In the genomic region with DNA sequence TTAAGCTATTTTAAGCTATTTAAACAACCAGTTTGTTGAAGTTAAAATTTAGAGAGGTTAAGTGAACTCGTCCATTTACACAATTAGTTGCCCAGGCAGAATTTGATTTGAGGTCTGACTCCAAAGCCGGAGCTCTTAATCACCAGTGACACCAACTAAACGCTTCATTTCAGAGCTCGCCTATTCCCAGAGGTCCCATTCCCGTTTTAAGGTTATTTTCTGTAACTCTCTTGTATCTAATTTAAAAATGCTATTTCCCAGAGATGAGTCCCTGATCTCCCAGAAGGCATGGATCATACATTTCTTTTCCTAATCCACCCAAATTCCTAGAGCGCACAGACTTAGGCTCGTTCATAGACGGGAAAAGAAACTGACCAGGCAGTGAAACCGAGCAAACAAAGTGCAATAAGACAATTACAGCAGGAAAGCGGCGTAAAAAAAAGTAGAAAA, we compare ENCODE assay signal across 8 cellular contexts. TPM values are rescaled to one million over a fixed set of nuclear protein-coding genes. Genes with fewer than 3 reads are reported as not detected.
A peak's percentile ranks its signal among the peaks of the same experiment; 100 is the strongest.
DNase-seq lines count a peak whose midpoint lies in the region; TF ChIP-seq lines count a peak whose summit lies in the region.

No MANE protein-coding gene starts in this region.

- no peaks in the 10 kb centered on the region for H3K36me3 ChIP-seq in muscle layer of colon (ENCODE audit: insufficient read depth, low read length)

- H3K27me3 ChIP-seq in dorsolateral prefrontal cortex = peaks cover 5 to 83% (median 30%) of the 10 kb centered on the region in 45 donors
- peaks cover 5 to 11% of the 10 kb centered on the region in 2 donors for H3K27me3 ChIP-seq in muscle layer of colon (ENCODE audit: control insufficient read depth in 1 of 2, insufficient read depth in 2 of 2, low read length in 2 of 2)

- no peaks in the 10 kb centered on the region for H3K9me3 ChIP-seq in muscle layer of colon (ENCODE audit: low read length)

- intact Hi-C loops in dorsolateral prefrontal cortex (cut with DNase I) = no loop called here

- H3K27ac ChIP-seq in dorsolateral prefrontal cortex = no peak overlapping the region
- no peak overlapping the region for H3K27ac ChIP-seq in muscle layer of colon (ENCODE audit: low read depth, low read length)

- H3K4me3 ChIP-seq in LNCaP clone FGC (ENCODE audit: low read depth, low read length) (peak overlapping the region; percentile 67), dorsolateral prefrontal cortex (peak overlapping the region in 47 of 59 donors; percentile 2 to 64 (median 46)), muscle layer of colon (ENCODE audit: low read depth in 1 of 2, low read length in 2 of 2) (peak overlapping the region; percentile 8 to 62)

- TF ChIP-seq CTCF in LNCaP clone FGC (IDR thresholded peaks at IDR 0.05; ENCODE audit: control insufficient read depth, extremely low read depth, insufficient read depth) = no peak
- no peak for TF ChIP-seq CTCF in dorsolateral prefrontal cortex (IDR thresholded peaks at IDR 0.05 in 54 of 56, conservative IDR thresholded peaks at IDR 0.05 in 2 of 56; ENCODE audit: low read depth in 1 of 56, partially characterized antibody in 56 of 56)

- no peak overlapping the region for H3K9ac ChIP-seq in muscle layer of colon (ENCODE audit: low read length)

- peak; percentile 25 for DNase-seq in AG08395 (ENCODE audit: low spot score)
- no peak for DNase-seq in LNCaP clone FGC (ENCODE audit: low read depth)
- DNase-seq in dorsolateral prefrontal cortex = no peak
- no peak for DNase-seq in NCI-H226
- DNase-seq in NCI-H345 treated with DMSO at 0.1 percent for 48 hours (lab: John Stamatoyannopoulos, UW; ENCODE audit: unreplicated experiment) = no peak
- no peak for DNase-seq in C1 segment of cervical spinal cord (lab: John Stamatoyannopoulos, UW)
- DNase-seq in NCI-H1092 treated with DMSO at 0.1 percent for 48 hours (lab: John Stamatoyannopoulos, UW) = no peak

- peaks cover 8% of the 10 kb centered on the region for H3K4me1 ChIP-seq in muscle layer of colon (ENCODE audit: insufficient read depth, low read length)

RNA-seq across cellular contexts. Expression of gene MCTP2, which starts 0.9 kb away (rescaled TPM):
- 10 to 100 TPM in 9 of 120 experiments, 1 to 10 TPM in 111; 1.2 to 13.6 (median 5.3) TPM for total RNA-seq in dorsolateral prefrontal cortex
